In the genomic region with DNA sequence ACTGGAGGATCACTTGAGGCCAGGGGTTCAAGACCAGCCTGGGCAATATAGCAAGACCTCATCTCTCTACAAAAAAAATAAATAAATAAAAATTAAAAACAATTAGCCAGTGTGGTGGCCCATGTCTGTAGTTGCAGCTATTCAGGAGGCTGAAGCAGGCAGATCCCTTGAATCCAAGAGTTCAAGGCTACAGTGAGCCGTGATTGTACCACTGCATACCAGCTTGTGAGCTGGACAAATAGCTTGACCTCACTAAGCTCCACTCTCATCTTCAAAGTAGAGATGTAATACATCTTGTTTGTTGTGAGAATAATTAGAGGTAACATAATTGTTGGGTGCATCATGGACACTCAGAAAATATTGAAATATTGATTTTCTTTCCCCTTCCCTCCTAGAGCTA, we compare ENCODE assay signal across 7 cellular contexts.
"Had no signal": no experiment of that assay in that cellular context is flagged by ENCODE, and none has a peak within 500 bp of the region (broad histone marks: within the 10 kb centered on the region; RNA-seq: fewer than 3 reads in every experiment).

No MANE protein-coding gene starts in this region.

- DNase-seq: IMR-90, KBM-7, KG1 had no signal

- H3K9ac ChIP-seq: KMS-11 had no signal

- FAIRE-seq: HTR-8/SVneo, K562 had no signal

- H3K4me2 ChIP-seq: KMS-11 had no signal

- H3K27ac ChIP-seq: HL-60, KMS-11 had no signal

- ATAC-seq: K562 had no signal

- H3K4me3 ChIP-seq: K562 had no signal
